Comparison of ENCODE assay signal across 13 cellular contexts in the genomic region with DNA sequence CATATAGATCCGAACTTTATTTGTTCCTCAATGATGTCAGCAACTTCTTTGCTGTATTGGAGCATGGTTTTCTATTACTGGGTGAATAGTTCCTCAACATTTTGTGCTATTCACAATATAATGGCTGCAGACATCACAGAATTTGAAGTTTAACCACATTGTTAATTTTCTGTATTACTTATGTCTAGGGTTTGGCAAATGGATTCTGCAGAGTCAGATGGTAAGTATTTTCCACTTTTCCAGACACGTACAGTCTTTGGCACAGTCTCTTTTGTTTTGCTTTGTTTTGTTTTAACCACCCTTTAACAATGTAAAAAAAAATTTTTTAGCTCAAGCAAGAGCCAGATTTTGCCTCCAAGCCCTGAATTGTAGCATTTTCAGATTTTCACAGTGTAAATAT. TPM values are rescaled to one million over a fixed set of nuclear protein-coding genes. Genes with fewer than 3 reads are reported as not detected.
A peak's percentile ranks its signal among the peaks of the same experiment; 100 is the strongest.
DNase-seq lines count a peak whose midpoint lies in the region; ATAC-seq and TF ChIP-seq lines count a peak whose summit lies in the region.
"Had no signal": no experiment of that assay in that cellular context is flagged by ENCODE, and none has a peak within 500 bp of the region (broad histone marks: within the 10 kb centered on the region; RNA-seq: fewer than 3 reads in every experiment).

No MANE protein-coding gene starts in this region.

- ATAC-seq in GM21576 (IDR thresholded peaks at IDR 0.05; ENCODE audit: unreplicated experiment), result no peak
- ATAC-seq: GM23338 had no signal

- no peak overlapping the region for H3K4me2 ChIP-seq in GM23248 (ENCODE audit: unreplicated experiment)
- H3K4me2 ChIP-seq in osteoblast (ENCODE audit: insufficient read depth, low read length), result no peak overlapping the region
- H3K4me2 ChIP-seq: BLaER1 treated with 17β-estradiol and CSF1 and Interleukin-3, amounts not matched to agents 10 nM and 100 nM; GM23338 had no signal

- H3K4me3 ChIP-seq in GM23248 (no peak overlapping the region), astrocyte of the spinal cord (ENCODE audit: low read depth, low read length) (no peak overlapping the region), osteoblast (ENCODE audit: insufficient read depth, low read length) (no peak overlapping the region)
- H3K4me3 ChIP-seq: BLaER1 treated with 17β-estradiol and CSF1 and Interleukin-3, amounts not matched to agents 10 nM and 100 nM; GM23338 had no signal

- H3K9ac ChIP-seq in GM23248, result no peak overlapping the region; the same call in 1 of the 2 replicates
- H3K9ac ChIP-seq: BLaER1 treated with 17β-estradiol and CSF1 and Interleukin-3, amounts not matched to agents 10 nM and 100 nM had no signal

- H3K9me3 ChIP-seq in GM23248 (ENCODE audit: low read depth) (no peaks in the 10 kb centered on the region), osteoblast (ENCODE audit: low read depth, low read length) (no peaks in the 10 kb centered on the region)

- H3K9me2 ChIP-seq in GM23248 (ENCODE audit: insufficient read depth), result no peaks in the 10 kb centered on the region

- in situ Hi-C loops in GM23248 (cut with MboI), result no loop called here
- in situ Hi-C loops in astrocyte of the spinal cord (cut with HindIII; ENCODE audit: low sequenced_read_pairs), result no loop called here

- peak overlapping the region; percentile 44 for H3K27ac ChIP-seq in GM23248
- H3K27ac ChIP-seq in osteoblast (ENCODE audit: low read depth, low read length), result no peak overlapping the region
- H3K27ac ChIP-seq: BLaER1 treated with 17β-estradiol and CSF1 and Interleukin-3, amounts not matched to agents 10 nM and 100 nM had no signal

- H2AFZ ChIP-seq in GM23248 (no peak overlapping the region), osteoblast (ENCODE audit: low read length) (no peak overlapping the region)
- H2AFZ ChIP-seq: GM23338 had no signal

- H3K27me3 ChIP-seq in GM23248 (replicated peaks; ENCODE audit: insufficient read depth) (no peaks in the 10 kb centered on the region), osteoblast (ENCODE audit: insufficient read depth, low read length) (no peaks in the 10 kb centered on the region)
- H3K27me3 ChIP-seq: BLaER1 treated with 17β-estradiol and CSF1 and Interleukin-3, amounts not matched to agents 10 nM and 100 nM had no signal

- DNase-seq in AG20443 (ENCODE audit: low spot score), result peak; percentile 58
- peak; percentile 55 for DNase-seq in GM23248
- DNase-seq in astrocyte of the spinal cord (ENCODE audit: low read depth, low spot score), result peak; percentile 32
- DNase-seq in osteoblast (ENCODE audit: insufficient read length, low spot score, missing footprints), result peak; percentile 84
- no peak for DNase-seq in NCI-H524 (lab: John Stamatoyannopoulos, UW)
- DNase-seq in NCI-H69 (lab: John Stamatoyannopoulos, UW), result no peak
- DNase-seq: CD4-positive, CD25-positive, alpha-beta regulatory T cell; DMS 273 treated with DMSO at 0.1 percent for 48 hours; H7; KG1 had no signal

- H3F3A ChIP-seq in GM23248 (ENCODE audit: insufficient read depth), result no peaks in the 10 kb centered on the region; the same call in 1 of the 2 replicates

- H4K20me1 ChIP-seq in GM23248 (ENCODE audit: insufficient read depth), result no peaks in the 10 kb centered on the region
- no peaks in the 10 kb centered on the region for H4K20me1 ChIP-seq in osteoblast (ENCODE audit: insufficient read depth, low read length)
- H4K20me1 ChIP-seq: BLaER1 treated with 17β-estradiol and CSF1 and Interleukin-3, amounts not matched to agents 10 nM and 100 nM had no signal

- no peaks in the 10 kb centered on the region for H3K36me3 ChIP-seq in GM23248 (ENCODE audit: low read depth)
- H3K36me3 ChIP-seq in osteoblast (ENCODE audit: insufficient read depth, low read length), result no peaks in the 10 kb centered on the region
- H3K36me3 ChIP-seq: BLaER1 treated with 17β-estradiol and CSF1 and Interleukin-3, amounts not matched to agents 10 nM and 100 nM had no signal

- TF ChIP-seq CTCF in astrocyte of the spinal cord (IDR thresholded peaks at IDR 0.05; ENCODE audit: low read depth, low read length) (no peak), osteoblast (IDR thresholded peaks at IDR 0.05; ENCODE audit: extremely low read depth, low read depth, low read length) (no peak)

- WGBS in GM23248 (ENCODE audit: low coverage in 1 of 2, low lambda C conversion rate in 2 of 2, missing lambda C conversion rate in 2 of 2), 2 experiments, result 32 to 34% methylated on average over 2 of the region's 2 CpGs

- H3K79me2 ChIP-seq in GM23248 (ENCODE audit: insufficient read depth) (no peaks in the 10 kb centered on the region), osteoblast (ENCODE audit: insufficient read depth, low read length) (no peaks in the 10 kb centered on the region)

- H3K4me1 ChIP-seq in GM23248 (ENCODE audit: insufficient read depth) (no peaks in the 10 kb centered on the region), osteoblast (ENCODE audit: insufficient read depth, low read length) (peaks cover 5% of the 10 kb centered on the region)

RNA-seq across cellular contexts. Expression of gene FOXK1, which starts 36.9 kb away (rescaled TPM):
- 16.4 and 21.4 TPM in 2 replicates for total RNA-seq in GM23248 (2014; rRNA removed; shearing (Covaris generic))
- 7.4 and 8.5 TPM in 2 replicates for polyA plus RNA-seq in GM23248 (2016; fragmentation: Nextera tagmentation; extraction: Ambion mirVana)
- total RNA-seq in osteoblast, result 26.2 and 31.8 TPM in 2 replicates

Comparison
In these comparisons a context has a peak if more than half of its experiments do, and no peak if none do; other contexts are left out.
1. DNase-seq: peak in AG20443 (single experiment), GM23248 (single experiment), astrocyte of the spinal cord (single experiment) and osteoblast (single experiment); none in NCI-H524 (0 of 2) and NCI-H69 (single experiment).